19 cellular contexts compared by ENCODE assay signal in the genomic region with DNA sequence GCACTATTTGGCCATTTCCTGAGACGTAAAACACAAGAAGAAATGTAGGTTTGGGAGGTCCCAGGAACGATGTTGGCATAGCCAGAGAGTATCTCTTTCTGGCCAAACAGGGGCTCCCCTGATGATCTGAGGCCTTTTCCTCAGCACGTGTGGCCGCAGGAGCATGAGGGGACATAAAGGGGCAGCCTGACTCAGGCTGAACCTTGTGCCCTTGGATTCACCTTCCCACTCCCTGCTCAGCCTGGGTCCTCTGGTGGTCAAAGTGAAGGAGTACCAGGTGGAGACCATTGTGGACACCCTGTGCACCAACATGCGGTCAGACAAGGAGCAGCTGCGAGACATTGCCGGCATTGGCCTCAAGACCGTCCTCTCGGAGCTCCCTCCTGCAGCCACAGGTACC. TPM values are rescaled to one million over a fixed set of nuclear protein-coding genes. Genes with fewer than 3 reads are reported as not detected.
"Had no signal": no experiment of that assay in that cellular context is flagged by ENCODE, and none has a peak within 500 bp of the region (broad histone marks: within the 10 kb centered on the region; RNA-seq: fewer than 3 reads in every experiment).

No MANE protein-coding gene starts in this region.

- H3K9me3 ChIP-seq: breast epithelium, pancreas, tibial nerve had no signal

- H2AFZ ChIP-seq: neural progenitor cell had no signal

- H3K9ac ChIP-seq: neural progenitor cell had no signal

- H3K36me3 ChIP-seq: breast epithelium, neural progenitor cell, pancreas had no signal

- ATAC-seq: activated CD4-positive, CD25-positive, alpha-beta regulatory T cell treated with anti-CD3 and anti-CD28 coated beads, Interleukin-2, amount 50 U/mL, for 24 hours; activated naive CD8-positive, alpha-beta T cell treated with anti-CD3 and anti-CD28 coated beads, Interleukin-2, amount 50 U/mL, for 24 hours; esophagus mucosa; pancreas; T-cell had no signal

- H3K4me3 ChIP-seq: breast epithelium, neural progenitor cell, pancreas, tibial nerve had no signal

- H3K4me1 ChIP-seq: breast epithelium, pancreas had no signal

- H3K27ac ChIP-seq: breast epithelium, neural progenitor cell, pancreas had no signal

- H3K4me2 ChIP-seq: neural progenitor cell had no signal

- FAIRE-seq: endometrium, pancreas had no signal

- DNase-seq: activated CD4-positive, alpha-beta T cell treated with anti-CD3 and anti-CD28 coated beads, Interleukin-2, amount 50 U/mL, for 1 hour; activated naive CD4-positive, alpha-beta T cell treated with anti-CD3 and anti-CD28 coated beads for 36 hours; activated naive CD8-positive, alpha-beta T cell treated with anti-CD3 and anti-CD28 coated beads, Interleukin-2, amount 50 U/mL, for 24 hours; naive B cell; pancreas; stimulated activated CD4-positive, alpha-beta T cell treated with anti-CD3 and anti-CD28 coated beads, Interleukin-4, amount 100 ng/mL, for 24 hours; stimulated activated naive CD4-positive, alpha-beta T cell; T-cell; T-helper 9 cell had no signal

- H3K27me3 ChIP-seq: breast epithelium, neural progenitor cell, pancreas, tibial nerve had no signal

RNA-seq across cellular contexts. Expression of a gene that starts 48.0 kb away (rescaled TPM):
- total RNA-seq: activated CD8-positive, alpha-beta memory T cell treated with anti-CD3 and anti-CD28 coated beads for 36 hours; activated naive CD4-positive, alpha-beta T cell treated with anti-CD3 and anti-CD28 coated beads for 36 hours; chondrocyte; lung microvascular endothelial cell; pancreas; subcutaneous adipose tissue; T-cell; tibial nerve had no signal
